ENCODE assay signal across 26 cellular contexts in genomic region chr4:149534779-149535178, GRCh38.
"Had no signal": no experiment of that assay in that cellular context is flagged by ENCODE, and none has a peak within 500 bp of the region (broad histone marks: within the 10 kb centered on the region; RNA-seq: fewer than 3 reads in every experiment).

No MANE protein-coding gene starts in this region.

- H3K27me3 ChIP-seq: heart right ventricle, neutrophil, right lobe of liver, suprapubic skin, transverse colon, upper lobe of right lung, uterus had no signal

- DNase-seq: cortex of kidney; foreskin melanocyte; glutamatergic neuron; heart right ventricle; hippocampal formation; immature natural killer cell; kidney; mucosa of descending colon; naive B cell; right lobe of liver; stimulated activated CD4-positive, alpha-beta T cell treated with anti-CD3 and anti-CD28 coated beads, Interleukin-12 subunit alpha, Interleukin-12 subunit beta, amount 100 ng/mL, for 4 hours; stimulated activated CD4-positive, alpha-beta T cell treated with anti-CD3 and anti-CD28 coated beads, Interleukin-1b, Interleukin-23, amount 100 ng/mL, for 48 hours; stimulated activated CD4-positive, alpha-beta T cell treated with anti-CD3 and anti-CD28 coated beads, Interleukin-4, amount 100 ng/mL, for 1 hour; stimulated activated CD8-positive, alpha-beta memory T cell treated with anti-CD3 and anti-CD28 coated beads, Interleukin-4, amount 100 ng/mL, for 48 hours; stimulated activated naive CD4-positive, alpha-beta T cell; stimulated activated naive CD8-positive, alpha-beta T cell treated with anti-CD3 and anti-CD28 coated beads, Interleukin-15, amount 100 ng/mL, for 72 hours; transverse colon; upper lobe of right lung; uterus had no signal

- H3K4me1 ChIP-seq: heart right ventricle, parathyroid adenoma, right lobe of liver, suprapubic skin, transverse colon, upper lobe of right lung, uterus had no signal

- H3K9ac ChIP-seq: parathyroid adenoma had no signal

- H3K36me3 ChIP-seq: heart right ventricle, neutrophil, right lobe of liver, suprapubic skin, transverse colon, upper lobe of right lung, uterus had no signal

- ATAC-seq: heart right ventricle; left lobe of liver; mucosa of descending colon; natural killer cell treated with Interleukin-12 subunit alpha and Interleukin-12 subunit beta and Interleukin-15 and Interleukin-18, amount 100 ng/mL, for 72 hours; right lobe of liver; stimulated activated naive CD8-positive, alpha-beta T cell treated with anti-CD3 and anti-CD28 coated beads, Interleukin-15, amount 100 ng/mL, for 72 hours; upper lobe of right lung had no signal

- H3K4me2 ChIP-seq: smooth muscle cell had no signal

- H3K9me3 ChIP-seq: neutrophil, right lobe of liver, suprapubic skin, upper lobe of right lung, uterus had no signal

- H3K27ac ChIP-seq: heart right ventricle, neutrophil, parathyroid adenoma, right lobe of liver, suprapubic skin, transverse colon, upper lobe of right lung, uterus had no signal

- H2AFZ ChIP-seq: parathyroid adenoma had no signal

- H3K4me3 ChIP-seq: heart right ventricle, lung, mucosa of descending colon, right lobe of liver, smooth muscle cell, suprapubic skin, transverse colon, upper lobe of right lung, uterus had no signal

- H3K79me2 ChIP-seq: parathyroid adenoma had no signal
